ENCODE assay signal across 15 cellular contexts in the genomic region with DNA sequence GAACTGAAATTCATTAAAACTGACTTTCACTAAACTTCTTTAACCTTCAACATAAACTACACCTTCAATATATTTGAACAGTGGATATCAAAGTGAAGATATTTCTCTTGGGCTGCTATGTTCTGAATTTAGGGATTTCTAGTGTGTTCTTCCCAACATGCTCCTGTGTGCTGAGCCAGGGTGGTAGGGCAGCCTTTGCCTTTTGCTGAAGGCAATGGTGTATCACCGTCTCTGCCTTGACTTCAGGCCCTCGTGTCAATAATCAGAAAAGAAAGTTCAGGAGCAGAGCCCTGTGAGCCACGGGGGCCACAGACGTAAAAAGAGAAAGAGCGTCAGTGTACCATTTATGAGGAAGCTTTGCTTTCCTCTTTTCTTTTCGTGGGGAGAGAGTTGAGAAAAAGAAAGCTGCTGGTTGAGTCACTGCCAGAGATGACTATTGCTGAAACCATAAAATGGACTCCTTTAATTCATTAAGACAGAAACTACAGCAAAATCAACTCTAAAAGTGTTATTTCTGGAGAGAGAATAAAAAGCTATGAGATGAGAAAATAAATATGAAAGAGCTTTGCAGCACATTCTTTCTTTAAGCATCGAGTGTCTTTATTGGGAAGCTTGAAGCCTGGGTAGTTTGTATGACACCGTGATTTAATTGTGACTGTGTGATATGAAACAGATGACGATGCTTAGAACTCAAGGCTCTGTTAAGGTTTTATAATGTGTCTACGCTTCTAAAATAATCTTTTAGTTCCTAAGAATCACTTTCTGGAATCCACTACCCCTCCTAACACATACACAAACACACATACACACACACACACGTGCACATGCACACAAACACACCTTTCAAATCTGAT.
A peak's percentile ranks its signal among the peaks of the same experiment; 100 is the strongest.
DNase-seq lines count a peak whose midpoint lies in the region; ATAC-seq and TF ChIP-seq lines count a peak whose summit lies in the region.
"Had no signal": no experiment of that assay in that cellular context is flagged by ENCODE, and none has a peak within 500 bp of the region (broad histone marks: within the 10 kb centered on the region; RNA-seq: fewer than 3 reads in every experiment).

No MANE protein-coding gene starts in this region.

- no peaks in the 10 kb centered on the region for H3K9me3 ChIP-seq in IMR-90 (ENCODE audit: control insufficient read depth, insufficient read depth, low read length)
- H3K9me3 ChIP-seq in esophagus muscularis mucosa = no peaks in the 10 kb centered on the region
- H3K9me3 ChIP-seq in sigmoid colon = no peaks in the 10 kb centered on the region

- POLR2A ChIA-PET in IMR-90 (lab: Charles Lee; ENCODE audit: unreplicated experiment) = no interaction called here

- H3K27me3 ChIP-seq in IMR-90 (ENCODE audit: control insufficient read depth, insufficient read depth, low read length) = no peaks in the 10 kb centered on the region
- H3K27me3 ChIP-seq in esophagus muscularis mucosa = no peaks in the 10 kb centered on the region
- no peaks in the 10 kb centered on the region for H3K27me3 ChIP-seq in sigmoid colon

- no peak overlapping the region for H4K8ac ChIP-seq in IMR-90 (ENCODE audit: low read depth in 2 of 2, low read length in 2 of 2)

- no peak overlapping the region for H2BK120ac ChIP-seq in IMR-90 (ENCODE audit: low read depth, low read length)

- no peak overlapping the region for H3K27ac ChIP-seq in IMR-90 (ENCODE audit: insufficient read depth, low read length)
- H3K27ac ChIP-seq in esophagus muscularis mucosa (replicated peaks in 1 of 4) = peak overlapping the region in 1 of 4 donors; percentile 5
- H3K27ac ChIP-seq in sigmoid colon = peak overlapping the region in 3 of 4 donors; percentile 40 to 64 (median 53)

- no peak overlapping the region for H3K4ac ChIP-seq in IMR-90 (ENCODE audit: low read depth, low read length)

- H3K27ac Mint-ChIP-seq in stimulated activated effector memory CD8-positive, alpha-beta T cell treated with anti-CD3 and anti-CD28 coated beads, Interleukin-12 subunit alpha, Interleukin-12 subunit beta, amount 100 ng/mL, for 72 hours = no peak overlapping the region
- H3K27ac Mint-ChIP-seq in natural killer cell = no peak overlapping the region
- H3K27ac Mint-ChIP-seq: endodermal cell; stimulated activated naive B cell treated with anti-CD40 and anti-IgM and Interleukin-4, amounts not matched to agents 10 μg/mL and 1 μg/mL and 100 μg/mL, for 72 hours had no signal

- no peak overlapping the region for H3K9ac ChIP-seq in IMR-90 (ENCODE audit: low read depth, low read length)

- H3K36me3 Mint-ChIP-seq in stimulated activated effector memory CD8-positive, alpha-beta T cell treated with anti-CD3 and anti-CD28 coated beads, Interleukin-12 subunit alpha, Interleukin-12 subunit beta, amount 100 ng/mL, for 72 hours = no peaks in the 10 kb centered on the region
- H3K36me3 Mint-ChIP-seq in natural killer cell = no peaks in the 10 kb centered on the region
- H3K36me3 Mint-ChIP-seq: stimulated activated naive B cell treated with anti-CD40 and anti-IgM and Interleukin-4, amounts not matched to agents 10 μg/mL and 1 μg/mL and 100 μg/mL, for 72 hours had no signal

- TF ChIP-seq EP300 in esophagus muscularis mucosa (IDR thresholded peaks at IDR 0.05) (no peak), sigmoid colon (IDR thresholded peaks at IDR 0.05) (no peak)

- H2BK20ac ChIP-seq in IMR-90 (ENCODE audit: low read depth, low read length) = no peak overlapping the region

- no peak overlapping the region for H3K4me2 ChIP-seq in IMR-90 (ENCODE audit: low read depth, low read length)

- no peaks in the 10 kb centered on the region for H3K9me3 Mint-ChIP-seq in stimulated activated effector memory CD8-positive, alpha-beta T cell treated with anti-CD3 and anti-CD28 coated beads, Interleukin-12 subunit alpha, Interleukin-12 subunit beta, amount 100 ng/mL, for 72 hours
- H3K9me3 Mint-ChIP-seq in natural killer cell = peaks cover 2 to 5% of the 10 kb centered on the region in 2 donors
- H3K9me3 Mint-ChIP-seq: endodermal cell had no signal

- H3K23ac ChIP-seq in IMR-90 (ENCODE audit: low read depth, low read length) = no peak overlapping the region

- dilution Hi-C loops in IMR-90 (cut with HindIII; ENCODE audit: low sequenced_read_pairs, unreplicated experiment) = no loop called here

- ATAC-seq in IMR-90 (ENCODE audit: low read depth) (no peak), HG03095 (IDR thresholded peaks at IDR 0.05; ENCODE audit: unreplicated experiment) (no peak), natural killer cell (no peak)
- no peak for ATAC-seq in stimulated activated effector memory CD8-positive, alpha-beta T cell treated with anti-CD3 and anti-CD28 coated beads, Interleukin-12 subunit alpha, Interleukin-12 subunit beta, amount 100 ng/mL, for 72 hours

- no peak overlapping the region for H2AFZ ChIP-seq in IMR-90 (replicated peaks; ENCODE audit: low read length, poor library complexity)

- H2AK5ac ChIP-seq in IMR-90 (ENCODE audit: low read depth, low read length) = no peak overlapping the region

- no peak overlapping the region for H2BK15ac ChIP-seq in IMR-90 (ENCODE audit: low read depth, low read length)

- in situ Hi-C loops in IMR-90 (cut with MboI; ENCODE audit: low sequenced_read_pairs) = no loop called here

- no peaks in the 10 kb centered on the region for H3K9me1 ChIP-seq in IMR-90 (ENCODE audit: insufficient read depth, low read length)

- DNase-seq in CD1c-positive myeloid dendritic cell (ENCODE audit: extremely low spot score) (peak; percentile 5), IMR-90 (peak; percentile 2), esophagus muscularis mucosa (ENCODE audit: extremely low spot score) (no peak), sigmoid colon (no peak), natural killer cell (no peak)
- DNase-seq in stimulated activated effector memory CD8-positive, alpha-beta T cell treated with anti-CD3 and anti-CD28 coated beads, Interleukin-12 subunit alpha, Interleukin-12 subunit beta, amount 100 ng/mL, for 72 hours (ENCODE audit: low spot score in 2 of 2) = no peak
- DNase-seq in activated CD8-positive, alpha-beta memory T cell treated with anti-CD3 and anti-CD28 coated beads for 24 hours = no peak
- DNase-seq: activated CD4-positive, alpha-beta T cell treated with anti-CD3 and anti-CD28 coated beads, Interleukin-2, amount 50 U/mL, for 1 hour; COR-L47; endodermal cell; kidney glomerular epithelial cell; NCI-H1417 treated with DMSO at 0.1 percent for 48 hours; stimulated activated CD4-positive, alpha-beta T cell treated with anti-CD3 and anti-CD28 coated beads, Interleukin-15, amount 100 ng/mL, for 24 hours; stimulated activated naive B cell treated with anti-CD40 and anti-IgM and Interleukin-4, amounts not matched to agents 10 μg/mL and 1 μg/mL and 100 μg/mL, for 72 hours had no signal

- 60% methylated on average over 1 of the region's 11 CpGs; no CpG with 5 or more reads in 1 of the 2 experiments for WGBS in IMR-90 (ENCODE audit: extremely low coverage in 2 of 2, insufficient read length in 1 of 2), 2 experiments
- 46% methylated on average over 11 of the region's 11 CpGs for WGBS in esophagus muscularis mucosa
- WGBS in sigmoid colon, 2 donors = 57 to 69% methylated on average over 11 of the region's 11 CpGs

- no peaks in the 10 kb centered on the region for H3K4me1 Mint-ChIP-seq in stimulated activated effector memory CD8-positive, alpha-beta T cell treated with anti-CD3 and anti-CD28 coated beads, Interleukin-12 subunit alpha, Interleukin-12 subunit beta, amount 100 ng/mL, for 72 hours
- no peaks in the 10 kb centered on the region for H3K4me1 Mint-ChIP-seq in natural killer cell
- H3K4me1 Mint-ChIP-seq: stimulated activated naive B cell treated with anti-CD40 and anti-IgM and Interleukin-4, amounts not matched to agents 10 μg/mL and 1 μg/mL and 100 μg/mL, for 72 hours had no signal

- no peak overlapping the region for H3K56ac ChIP-seq in IMR-90 (ENCODE audit: extremely low read depth, insufficient read depth, low read length)

- no peak overlapping the region for H3K14ac ChIP-seq in IMR-90 (replicated peaks; ENCODE audit: low read depth, low read length)

- H4K91ac ChIP-seq in IMR-90 (ENCODE audit: insufficient read depth, low read depth, low read length) = no peak overlapping the region

- TF ChIP-seq POLR2A in IMR-90 (IDR thresholded peaks at IDR 0.05; ENCODE audit: low read depth, low read length) (no peak), esophagus muscularis mucosa (IDR thresholded peaks at IDR 0.05; ENCODE audit: low read depth) (no peak), sigmoid colon (IDR thresholded peaks at IDR 0.05) (no peak)

- H3K4me1 ChIP-seq in IMR-90 (ENCODE audit: control insufficient read depth, insufficient read depth, low read length) = no peaks in the 10 kb centered on the region
- H3K4me1 ChIP-seq in esophagus muscularis mucosa = peaks cover 0 to 5% (median 0%) of the 10 kb centered on the region in 4 donors
- H3K4me1 ChIP-seq in sigmoid colon = peaks cover 0 to 17% (median 9%) of the 10 kb centered on the region in 4 donors

- no peaks in the 10 kb centered on the region for H3K27me3 Mint-ChIP-seq in natural killer cell (ENCODE audit: low read depth in 2 of 2)
- H3K27me3 Mint-ChIP-seq: stimulated activated naive B cell treated with anti-CD40 and anti-IgM and Interleukin-4, amounts not matched to agents 10 μg/mL and 1 μg/mL and 100 μg/mL, for 72 hours had no signal

- no peaks in the 10 kb centered on the region for H3K79me1 ChIP-seq in IMR-90 (ENCODE audit: low read depth in 1 of 2, low read length in 2 of 2)

- no peaks in the 10 kb centered on the region for H4K20me1 ChIP-seq in IMR-90 (ENCODE audit: insufficient read depth, low read length)

- CTCF ChIA-PET in IMR-90 (lab: Yijun Ruan, JAX) = no interaction called here

- no peak overlapping the region for H4K5ac ChIP-seq in IMR-90 (ENCODE audit: low read depth, low read length)

- no peak overlapping the region for H3K4me3 ChIP-seq in IMR-90 (ENCODE audit: insufficient read depth, low read depth, low read length)
- peak overlapping the region; percentile 1 to 31 (median 21) for H3K4me3 ChIP-seq in esophagus muscularis mucosa
- H3K4me3 ChIP-seq in sigmoid colon = peak overlapping the region; percentile 4 to 37 (median 30)

- intact Hi-C loops in IMR-90 (cut with micrococcal nuclease) (no loop called here), esophagus muscularis mucosa (cut with DNase I) (no loop called here), sigmoid colon (cut with DNase I) (no loop called here), natural killer cell (cut with micrococcal nuclease) (no loop called here)

- no peak overlapping the region for H2BK5ac ChIP-seq in IMR-90 (ENCODE audit: low read depth, low read length, poor library complexity, severe bottlenecking)

- no peak overlapping the region for H2AK9ac ChIP-seq in IMR-90 (replicated peaks; ENCODE audit: low read depth, low read length, poor library complexity)

- no peak overlapping the region for H3K4me3 Mint-ChIP-seq in stimulated activated effector memory CD8-positive, alpha-beta T cell treated with anti-CD3 and anti-CD28 coated beads, Interleukin-12 subunit alpha, Interleukin-12 subunit beta, amount 100 ng/mL, for 72 hours
- H3K4me3 Mint-ChIP-seq in natural killer cell = no peak overlapping the region
- H3K4me3 Mint-ChIP-seq: endodermal cell; stimulated activated naive B cell treated with anti-CD40 and anti-IgM and Interleukin-4, amounts not matched to agents 10 μg/mL and 1 μg/mL and 100 μg/mL, for 72 hours had no signal

- H3K36me3 ChIP-seq in IMR-90 (ENCODE audit: control insufficient read depth, insufficient read depth, low read length) (no peaks in the 10 kb centered on the region), esophagus muscularis mucosa (no peaks in the 10 kb centered on the region), sigmoid colon (no peaks in the 10 kb centered on the region)

- TF ChIP-seq RAD21 in IMR-90 (IDR thresholded peaks at IDR 0.05; ENCODE audit: low read length) = no peak

- no TSS peak for BruUV-seq in IMR-90 (replicated peaks; lab: Mats Ljungman, UMichigan)

- TF ChIP-seq CTCF in IMR-90 (conservative IDR thresholded peaks at IDR 0.05; ENCODE audit: low read depth, low read length) (no peak), esophagus muscularis mucosa (IDR thresholded peaks at IDR 0.05) (no peak), sigmoid colon (IDR thresholded peaks at IDR 0.05) (no peak), natural killer cell (IDR thresholded peaks at IDR 0.05) (no peak)

- no peak overlapping the region for H3K18ac ChIP-seq in IMR-90 (ENCODE audit: low read depth, low read length)

Comparison
In these comparisons a context has a peak if more than half of its experiments do, and no peak if none do; other contexts are left out.
1. DNase-seq: peak in CD1c-positive myeloid dendritic cell (single experiment) and IMR-90 (single experiment); none in esophagus muscularis mucosa (single experiment), sigmoid colon (single experiment), stimulated activated effector memory CD8-positive, alpha-beta T cell treated with anti-CD3 and anti-CD28 coated beads, Interleukin-12 subunit alpha, Interleukin-12 subunit beta, amount 100 ng/mL, for 72 hours (0 of 2), activated CD8-positive, alpha-beta memory T cell treated with anti-CD3 and anti-CD28 coated beads for 24 hours (single experiment) and natural killer cell (single experiment).